In genomic region chr5:72141440-72142271, GRCh38 we compare ENCODE assay signal across 9 cellular contexts. TPM values are rescaled to one million over a fixed set of nuclear protein-coding genes. Genes with fewer than 3 reads are reported as not detected.
A peak's percentile ranks its signal among the peaks of the same experiment; 100 is the strongest.
DNase-seq lines count a peak whose midpoint lies in the region; ATAC-seq and TF ChIP-seq lines count a peak whose summit lies in the region.
"Had no signal": no experiment of that assay in that cellular context is flagged by ENCODE, and none has a peak within 500 bp of the region (broad histone marks: within the 10 kb centered on the region; RNA-seq: fewer than 3 reads in every experiment).

No MANE protein-coding gene starts in this region.

- no peaks in the 10 kb centered on the region for H3K9me3 ChIP-seq in liver (ENCODE audit: control insufficient read depth in 4 of 4, low read length in 3 of 4)
- H3K9me3 ChIP-seq in tibial artery = no peaks in the 10 kb centered on the region

- ATAC-seq in GM19397 (IDR thresholded peaks at IDR 0.05; ENCODE audit: unreplicated experiment) = no peak
- ATAC-seq in GM19328 (IDR thresholded peaks at IDR 0.05; ENCODE audit: unreplicated experiment) = no peak

- H3K27ac ChIP-seq in liver (ENCODE audit: low read depth in 1 of 2, low read length in 2 of 2) = no peak overlapping the region
- peak overlapping the region; percentile 82 to 87 for H3K27ac ChIP-seq in tibial artery

- no peak overlapping the region for H3K4me3 ChIP-seq in choroid plexus epithelial cell (ENCODE audit: low read depth, low read length)
- H3K4me3 ChIP-seq in liver (ENCODE audit: low read depth in 1 of 3, low read length in 3 of 3) = no peak overlapping the region
- H3K4me3 ChIP-seq in tibial artery = no peak overlapping the region

- intact Hi-C loops in tibial artery (cut with DNase I; ENCODE audit: low total_unique reads) = loop anchor here (10.0 kb wide), 1 partner anchor 163 kb away; no protein-coding TSS in a partner anchor

- no peak overlapping the region for H3K9ac ChIP-seq in liver (ENCODE audit: low read depth in 1 of 2, low read length in 2 of 2)

- TF ChIP-seq CTCF in choroid plexus epithelial cell (conservative IDR thresholded peaks at IDR 0.05; ENCODE audit: low read depth, low read length) (no peak), liver (IDR thresholded peaks at IDR 0.05; ENCODE audit: low read depth, low read length, missing input control) (no peak), tibial artery (IDR thresholded peaks at IDR 0.05) (no peak)

- DNase-seq in HT1080 (ENCODE audit: low read depth) (peak; percentile 83), choroid plexus epithelial cell (ENCODE audit: low read depth) (peak; percentile 95), tibial artery (peak; percentile 38 to 80), NCI-H1105 (lab: John Stamatoyannopoulos, UW) (no peak)
- DNase-seq in activated CD4-positive, alpha-beta T cell treated with anti-CD3 and anti-CD28 coated beads, Interleukin-2, amount 50 U/mL, for 4 hours = no peak
- DNase-seq: NCI-H526 had no signal

- TF ChIP-seq RAD21 in liver (IDR thresholded peaks at IDR 0.05) = no peak

- no peaks in the 10 kb centered on the region for H3K27me3 ChIP-seq in liver (ENCODE audit: control insufficient read depth in 4 of 4, insufficient read depth in 4 of 4, low read length in 3 of 4)
- no peaks in the 10 kb centered on the region for H3K27me3 ChIP-seq in tibial artery

- WGBS in liver = 80% methylated on average over 6 of the region's 6 CpGs

- H3K4me1 ChIP-seq in liver (ENCODE audit: control insufficient read depth in 4 of 4, insufficient read depth in 4 of 4, low read length in 3 of 4) = peaks cover 0 to 2% (median 0%) of the 10 kb centered on the region in 4 donors
- peaks cover 0 to 99% (median 65%) of the 10 kb centered on the region in 4 donors for H3K4me1 ChIP-seq in tibial artery

- no peaks in the 10 kb centered on the region for H3K36me3 ChIP-seq in liver (ENCODE audit: control insufficient read depth in 4 of 4, insufficient read depth in 3 of 4, low read depth in 1 of 4, low read length in 3 of 4)
- H3K36me3 ChIP-seq in tibial artery = no peaks in the 10 kb centered on the region

TF ChIP-seq in liver, 16 proteins besides CTCF, POLR2A, EP300 and RAD21:
- TF ChIP-seq HNF4A (conservative IDR thresholded peaks at IDR 0.05) = no peak
- TF ChIP-seq MAX (IDR thresholded peaks at IDR 0.05) = no peak
- peak in 1 of 2 donors; percentile 33 for TF ChIP-seq JUND (IDR thresholded peaks at IDR 0.05)
- no peak for TF ChIP-seq SP1 (IDR thresholded peaks at IDR 0.05)
- TF ChIP-seq ATF3 (IDR thresholded peaks at IDR 0.05) = no peak
- no peak for TF ChIP-seq ZBTB33 (IDR thresholded peaks at IDR 0.05)
- TF ChIP-seq FOXA2 (IDR thresholded peaks at IDR 0.05) = no peak
- TF ChIP-seq GABPA (IDR thresholded peaks at IDR 0.05 in 1 of 2, conservative IDR thresholded peaks at IDR 0.05 in 1 of 2) = no peak
- peak in 1 of 2 donors; percentile 21 for TF ChIP-seq RXRA (IDR thresholded peaks at IDR 0.05)
- no peak for TF ChIP-seq FOXA1 (IDR thresholded peaks at IDR 0.05)
- TF ChIP-seq NR2F2 (IDR thresholded peaks at IDR 0.05) = peak; percentile 27
- TF ChIP-seq TAF1 (conservative IDR thresholded peaks at IDR 0.05) = no peak
- no peak for TF ChIP-seq EGR1 (IDR thresholded peaks at IDR 0.05; ENCODE audit: low read depth in 2 of 2)
- TF ChIP-seq HNF4G (IDR thresholded peaks at IDR 0.05) = no peak
- no peak for TF ChIP-seq REST (IDR thresholded peaks at IDR 0.05)
- TF ChIP-seq YY1 (IDR thresholded peaks at IDR 0.05) = no peak

RNA-seq across cellular contexts. Expression of gene MAP1B, which starts 34.4 kb away (rescaled TPM):
- total RNA-seq in HT1080 (2014; rRNA removed; shearing (Covaris generic)) = 52.6 and 75.1 TPM in 2 replicates
- polyA plus RNA-seq in HT1080 (2015; cell fraction: cytosol; rRNA removed) = 24.7 and 34.0 TPM in 2 replicates
- polyA plus RNA-seq in HT1080 (2015; cell fraction: nucleus; rRNA removed) = 69.4 and 71.2 TPM in 2 replicates
- total RNA-seq in liver = 1 to 10 TPM in 1 of 2 donors, under 1 TPM in 1; 0.93 to 5.0 TPM
- 1 to 10 TPM in 1 of 2 donors, under 1 TPM in 1; 0.58 to 3.2 TPM for polyA plus RNA-seq in liver

Comparison
In these comparisons a context has a peak if more than half of its experiments do, and no peak if none do; other contexts are left out.
1. DNase-seq: peak in HT1080 (single experiment), choroid plexus epithelial cell (single experiment) and tibial artery (2 of 2); none in activated CD4-positive, alpha-beta T cell treated with anti-CD3 and anti-CD28 coated beads, Interleukin-2, amount 50 U/mL, for 4 hours (0 of 2) and NCI-H1105 (single experiment).
2. H3K27ac ChIP-seq: peak in tibial artery (2 of 2); none in liver (0 of 2).